ENCODE assay signal across 25 cellular contexts in the genomic region with DNA sequence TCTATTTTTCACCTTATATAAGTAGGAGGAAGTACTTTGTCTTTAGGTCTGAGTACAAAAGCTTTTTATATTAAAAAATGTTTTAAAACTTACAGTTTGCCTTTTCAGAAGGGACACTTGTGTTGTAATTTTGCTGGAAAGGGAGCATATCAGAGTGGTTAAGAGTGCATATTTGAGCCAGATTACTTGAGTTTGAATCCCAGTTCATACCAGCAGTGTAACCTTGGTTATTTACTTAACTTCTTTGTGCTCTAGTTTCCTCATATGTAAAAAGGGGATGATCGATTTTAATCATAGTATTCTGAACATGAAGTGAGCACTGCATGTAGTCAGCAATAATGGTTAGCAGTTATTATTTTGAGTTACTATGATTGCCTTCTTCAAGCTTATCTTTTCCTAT.
DNase-seq lines count a peak whose midpoint lies in the region; ATAC-seq, FAIRE-seq and TF ChIP-seq lines count a peak whose summit lies in the region.
"Had no signal": no experiment of that assay in that cellular context is flagged by ENCODE, and none has a peak within 500 bp of the region (broad histone marks: within the 10 kb centered on the region; RNA-seq: fewer than 3 reads in every experiment).

No MANE protein-coding gene starts in this region.

- ATAC-seq in heart right ventricle (no peak), pancreas (peak; percentile 10 to 46 (median 30)), GM19452 (IDR thresholded peaks at IDR 0.05; ENCODE audit: unreplicated experiment) (no peak)
- ATAC-seq: stimulated activated naive CD8-positive, alpha-beta T cell treated with anti-CD3 and anti-CD28 coated beads, Interleukin-15, amount 100 ng/mL, for 72 hours had no signal

- WGBS in heart right ventricle, 2 donors = 64 to 79% methylated on average over 1 of the region's 1 CpG
- WGBS in pancreas, 2 donors = 9 to 17% methylated on average over 1 of the region's 1 CpG

- intact Hi-C loops in heart right ventricle (cut with DNase I) = no loop called here
- intact Hi-C loops in pancreas (cut with DNase I) = no loop called here

- DNase-seq in AG10803 (ENCODE audit: low read depth) (peak; percentile 50), OCI-M1 (lab: John Stamatoyannopoulos, UW) (peak; percentile 12), heart right ventricle (no peak), pancreas (no peak), NCI-H2029 treated with DMSO at 0.1 percent for 48 hours (lab: John Stamatoyannopoulos, UW) (no peak), NCI-H526 (lab: John Stamatoyannopoulos, UW) (no peak)
- no peak for DNase-seq in activated naive CD4-positive, alpha-beta T cell treated with Interleukin-2 at 50 U/mL for 16 hours
- DNase-seq: activated CD4-positive, alpha-beta memory T cell treated with anti-CD3 and anti-CD28 coated beads for 36 hours; activated CD8-positive, alpha-beta memory T cell treated with anti-CD3 and anti-CD28 coated beads, Interleukin-2, amount 50 U/mL, for 4 hours; activated naive CD4-positive, alpha-beta T cell treated with anti-CD3 and anti-CD28 coated beads, Interleukin-2, amount 50 U/mL, for 16 hours; BE2C; DMS79; HCEC 1CT; NCI-H1105; NCI-H1930; NCI-H2227 treated with DMSO at 0.1 percent for 48 hours; stimulated activated naive CD8-positive, alpha-beta T cell treated with anti-CD3 and anti-CD28 coated beads, Interleukin-15, amount 100 ng/mL, for 72 hours; trophoblast cell had no signal

- peak overlapping the region; percentile 38 to 83 (median 75) for H3K27ac ChIP-seq in heart right ventricle
- peak overlapping the region in 3 of 4 donors; percentile 22 to 62 (median 39) for H3K27ac ChIP-seq in pancreas
- H3K27ac ChIP-seq: gastroesophageal sphincter, prostate gland, SK-N-MC had no signal

- H3K27me3 ChIP-seq in heart right ventricle (no peaks in the 10 kb centered on the region), pancreas (no peaks in the 10 kb centered on the region)
- H3K27me3 ChIP-seq: BE2C, gastroesophageal sphincter had no signal

- H3K4me1 ChIP-seq in heart right ventricle = peaks cover 0 to 66% (median 38%) of the 10 kb centered on the region in 9 donors
- peaks cover 0 to 16% (median 7%) of the 10 kb centered on the region in 3 donors for H3K4me1 ChIP-seq in pancreas
- H3K4me1 ChIP-seq: BE2C, prostate gland had no signal

- H3K4me3 ChIP-seq in AG10803 (ENCODE audit: low read length) = no peak overlapping the region
- no peak overlapping the region for H3K4me3 ChIP-seq in heart right ventricle
- H3K4me3 ChIP-seq in pancreas = no peak overlapping the region
- H3K4me3 ChIP-seq: gastroesophageal sphincter, lung, prostate gland, SK-N-MC, skin epidermis had no signal

- H3K9me3 ChIP-seq in heart right ventricle (no peaks in the 10 kb centered on the region), pancreas (no peaks in the 10 kb centered on the region)
- H3K9me3 ChIP-seq: BE2C, gastroesophageal sphincter, prostate gland had no signal

- no peak for FAIRE-seq in pancreas (lab: Jason Lieb, UNC)
- FAIRE-seq: GM18507 had no signal

- TF ChIP-seq CTCF in AG10803 (conservative IDR thresholded peaks at IDR 0.05; ENCODE audit: low read length) (no peak), heart right ventricle (IDR thresholded peaks at IDR 0.05) (no peak), pancreas (IDR thresholded peaks at IDR 0.05) (no peak)

- no peaks in the 10 kb centered on the region for H3K36me3 ChIP-seq in heart right ventricle
- H3K36me3 ChIP-seq in pancreas = peaks cover 0 to 3% (median 0%) of the 10 kb centered on the region in 3 donors
- H3K36me3 ChIP-seq: BE2C, gastroesophageal sphincter, prostate gland had no signal

Comparison
In these comparisons a context has a peak if more than half of its experiments do, and no peak if none do; other contexts are left out.
1. DNase-seq: peak in AG10803 (single experiment) and OCI-M1 (single experiment); none in heart right ventricle (0 of 2), pancreas (0 of 6), NCI-H2029 treated with DMSO at 0.1 percent for 48 hours (single experiment), NCI-H526 (0 of 2) and activated naive CD4-positive, alpha-beta T cell treated with Interleukin-2 at 50 U/mL for 16 hours (single experiment).
2. ATAC-seq: peak in pancreas (4 of 4); none in heart right ventricle (0 of 8) and GM19452 (single experiment).